Comparison of ENCODE assay signal across 9 cellular contexts in the genomic region with DNA sequence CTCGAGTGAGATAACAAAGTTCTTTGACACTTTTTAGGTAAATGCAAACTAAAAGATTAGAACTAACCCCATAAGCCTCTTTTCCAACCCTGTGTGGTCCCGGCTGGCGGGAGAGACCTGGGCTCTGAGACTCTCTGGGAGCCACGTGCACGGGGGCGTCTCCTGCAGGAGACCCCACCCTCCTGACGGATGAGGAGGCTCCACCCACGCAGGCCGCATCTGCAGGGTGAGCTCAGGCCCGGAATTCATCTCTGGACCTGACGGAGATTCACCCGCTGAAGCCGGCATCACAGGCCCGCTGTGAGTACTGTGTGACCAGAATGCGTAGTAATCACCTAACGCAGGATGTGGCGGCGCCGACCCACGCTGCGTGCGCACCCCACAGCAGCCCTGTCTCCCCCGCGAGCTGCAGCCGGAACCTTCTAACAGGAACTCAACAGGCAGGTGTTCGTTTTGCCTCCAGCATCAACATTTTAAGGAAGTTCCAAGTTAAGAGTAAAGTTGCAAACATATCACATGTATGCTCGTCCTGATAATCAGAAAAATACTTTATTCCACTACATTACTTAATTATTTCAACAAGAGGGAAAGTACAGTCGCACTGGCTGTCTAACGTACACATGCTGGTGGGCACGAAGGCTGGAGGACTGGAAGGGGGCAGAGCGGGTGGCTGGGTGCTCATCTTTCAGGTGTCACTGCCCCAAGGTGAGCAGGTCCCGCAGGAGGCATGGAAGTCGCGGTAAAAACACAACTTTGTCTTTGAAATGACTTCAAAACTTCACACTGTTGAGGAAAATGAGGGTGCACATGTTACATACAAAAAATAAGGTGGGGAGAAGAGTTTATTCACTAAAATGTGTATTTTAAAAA. TPM values are rescaled to one million over a fixed set of nuclear protein-coding genes. Genes with fewer than 3 reads are reported as not detected.
DNase-seq lines count a peak whose midpoint lies in the region; ATAC-seq, FAIRE-seq and TF ChIP-seq lines count a peak whose summit lies in the region.
"Had no signal": no experiment of that assay in that cellular context is flagged by ENCODE, and none has a peak within 500 bp of the region (broad histone marks: within the 10 kb centered on the region; RNA-seq: fewer than 3 reads in every experiment).

No MANE protein-coding gene starts in this region.

- no peak for TF ChIP-seq POLR2A in HCT116 (IDR thresholded peaks at IDR 0.05; ENCODE audit: borderline replicate concordance, extremely low read depth, insufficient read depth, insufficient read length)

- no peak for TF ChIP-seq RAD21 in HCT116 (IDR thresholded peaks at IDR 0.05; ENCODE audit: low read depth)

- H3K4me1 ChIP-seq in HCT116 (ENCODE audit: control insufficient read depth in 1 of 2, insufficient read depth in 2 of 2, low read length in 2 of 2) (no peaks in the 10 kb centered on the region; a peak in 1 of 4 replicates), pancreas (no peaks in the 10 kb centered on the region)

- no peaks in the 10 kb centered on the region for H3K79me2 ChIP-seq in HCT116 (ENCODE audit: insufficient read depth, low read length)

- H3K27me3 ChIP-seq in HCT116 (ENCODE audit: insufficient read depth, low read length) (peaks cover 15% of the 10 kb centered on the region), pancreas (no peaks in the 10 kb centered on the region)

- ATAC-seq in HCT116 (peak; percentile 69), pancreas (peak in 3 of 4 donors; percentile 36 to 40 (median 37)), GM18520 (IDR thresholded peaks at IDR 0.05; ENCODE audit: unreplicated experiment) (no peak)

- 62 to 67% methylated on average over 34 of the region's 34 CpGs for whole genome bisulfite sequencing in pancreas, 2 donors

- H3K4me3 ChIP-seq in AG10803 (ENCODE audit: low read length) (no peak overlapping the region), HCT116 (replicated peaks in 1 of 2; ENCODE audit: low read depth in 1 of 2, low read length in 2 of 2) (no peak overlapping the region), choroid plexus epithelial cell (ENCODE audit: low read depth, low read length) (no peak overlapping the region), pancreas (no peak overlapping the region)

- H4K20me1 ChIP-seq in HCT116 (ENCODE audit: insufficient read depth): no peaks in the 10 kb centered on the region

- TF ChIP-seq CTCF in AG10803 (conservative IDR thresholded peaks at IDR 0.05; ENCODE audit: low read length) (no peak), HCT116 (IDR thresholded peaks at IDR 0.05 in 2 of 3, conservative IDR thresholded peaks at IDR 0.05 in 1 of 3; ENCODE audit: borderline replicate concordance in 1 of 3, insufficient read depth in 1 of 3, low read depth in 2 of 3, low read length in 2 of 3) (no peak), choroid plexus epithelial cell (conservative IDR thresholded peaks at IDR 0.05; ENCODE audit: low read depth, low read length) (no peak), pancreas (IDR thresholded peaks at IDR 0.05) (no peak)

- no peaks in the 10 kb centered on the region for H3K9me2 ChIP-seq in HCT116 (ENCODE audit: insufficient read depth)

- POLR2A ChIA-PET in HCT116 (lab: Charles Lee): no interaction called here

- intact Hi-C loops in HCT116 (cut with micrococcal nuclease): no loop called here
- intact Hi-C loops in pancreas (cut with DNase I): no loop called here

- H2AFZ ChIP-seq in HCT116 (ENCODE audit: low read depth, low read length, poor library complexity, severe bottlenecking): no peak overlapping the region

- no peak overlapping the region for H3K4me2 ChIP-seq in HCT116 (ENCODE audit: low read length)

- no peak overlapping the region for H3K9ac ChIP-seq in HCT116 (ENCODE audit: low read length)

- RAD21 ChIA-PET in HCT116 (lab: Charles Lee; ENCODE audit: low non-redundant PET in 1 of 2, low total read pairs in 2 of 2, uncharacterized antibody in 2 of 2, unreplicated experiment in 2 of 2): no interaction called here

- H3K36me3 ChIP-seq in HCT116 (ENCODE audit: control insufficient read depth in 1 of 2, insufficient read depth in 2 of 2, low read length in 2 of 2): no peaks in the 10 kb centered on the region
- H3K36me3 ChIP-seq in pancreas: no peaks in the 10 kb centered on the region

- no TSS peak for BruUV-seq in HCT116 (replicated peaks; lab: Mats Ljungman, UMichigan)

- CTCF ChIA-PET in HCT116 (lab: Charles Lee): no interaction called here

- FAIRE-seq in pancreas (lab: Jason Lieb, UNC): no peak

- peak; percentile 31 for DNase-seq in AG10803 (ENCODE audit: low read depth)
- no peak for DNase-seq in HCT116 (ENCODE audit: low read depth, low spot score)
- DNase-seq in activated CD4-positive, CD25-positive, alpha-beta regulatory T cell (lab: John Stamatoyannopoulos, UW): peak; percentile 49 to 81 (median 66)
- DNase-seq in choroid plexus epithelial cell (ENCODE audit: low read depth): peak; percentile 57
- DNase-seq in pancreas: peak in 3 of 6 donors; percentile 9 to 55 (median 46)
- DNase-seq in NCI-H146 (lab: John Stamatoyannopoulos, UW): no peak
- no peak for DNase-seq in occipital lobe (lab: John Stamatoyannopoulos, UW)

- H3K9me3 ChIP-seq in HCT116 (ENCODE audit: control insufficient read depth in 1 of 2, insufficient read depth in 1 of 2, low read depth in 1 of 2, low read length in 2 of 2) (no peaks in the 10 kb centered on the region), pancreas (no peaks in the 10 kb centered on the region)

- H3K27ac ChIP-seq in HCT116 (ENCODE audit: low read depth, low read length): no peak overlapping the region
- H3K27ac ChIP-seq in pancreas: no peak overlapping the region
- H3K27ac ChIP-seq: VCaP had no signal

TF ChIP-seq in HCT116, 20 proteins besides CTCF, POLR2A, EP300 and RAD21:
- no peak for TF ChIP-seq SIN3A (IDR thresholded peaks at IDR 0.05; ENCODE audit: low read depth)

RNA-seq across cellular contexts. Expression of gene FGFRL1, which starts 44.5 kb away (rescaled TPM):
- total RNA-seq in HCT116 (2021; ENCODE audit: unreplicated experiment) (91.1 TPM), pancreas (10 to 100 TPM; 25.1 to 41.4 (median 31.1) TPM), occipital lobe (2.3 TPM)
- polyA plus RNA-seq in HCT116 (2012): 75.9 and 100 TPM in 2 replicates
- polyA plus RNA-seq in pancreas: 10 to 100 TPM; 15.4 to 42.8 TPM

RNA-seq across cellular contexts. Expression of gene RNF212, which starts 57.4 kb away (rescaled TPM):
- total RNA-seq in HCT116 (2021; ENCODE audit: unreplicated experiment) (not detected), pancreas (10 to 100 TPM; 12.0 to 28.0 (median 16.8) TPM), occipital lobe (1.1 TPM)
- polyA plus RNA-seq in HCT116 (2012): 0.02 TPM in 1 of 2 replicates, not detected in the other
- polyA plus RNA-seq in pancreas: 10 to 100 TPM; 19.0 to 40.3 TPM

Comparison
In these comparisons a context has a peak if more than half of its experiments do, and no peak if none do; other contexts are left out.
1. DNase-seq: peak in AG10803 (single experiment), activated CD4-positive, CD25-positive, alpha-beta regulatory T cell (4 of 4) and choroid plexus epithelial cell (single experiment); none in HCT116 (single experiment), NCI-H146 (single experiment) and occipital lobe (single experiment).